ENCODE assay signal across 1 cellular context in genomic region chr13:106536244-106537034, GRCh38.
TF ChIP-seq lines count a peak whose summit lies in the region.

No MANE protein-coding gene starts in this region.

TF ChIP-seq in K562, 482 proteins besides CTCF, POLR2A, EP300 and RAD21 (continued from another document):
- TF ChIP-seq MGA (IDR thresholded peaks at IDR 0.05) (peak; percentile 82), CREM (IDR thresholded peaks at IDR 0.05; ENCODE audit: low read depth) (peak; percentile 66), L3MBTL2 (IDR thresholded peaks at IDR 0.05) (peak; percentile 80; the same call in 1 of the 2 replicates), CTCFL (IDR thresholded peaks at IDR 0.05; ENCODE audit: borderline replicate concordance, insufficient read depth, low read depth, low read length, poor library complexity, severe bottlenecking) (peak; percentile 29), ZKSCAN1 (IDR thresholded peaks at IDR 0.05; ENCODE audit: low read depth, low read length) (0 out of 2 replicates have a peak, but pooled peaks have one; percentile 25), NFYB (IDR thresholded peaks at IDR 0.05; ENCODE audit: extremely low read depth, insufficient read length) (no peak)
TF ChIP-seq in K562: peak in this region for 12.
